Comparison of ENCODE assay signal across 10 cellular contexts in genomic region chr6:167798453-167798852, GRCh38.
"Had no signal": no experiment of that assay in that cellular context is flagged by ENCODE, and none has a peak within 500 bp of the region (broad histone marks: within the 10 kb centered on the region; RNA-seq: fewer than 3 reads in every experiment).

No MANE protein-coding gene starts in this region.

- H3K9me3 ChIP-seq: left lung, right lobe of liver had no signal

- H3K4me3 ChIP-seq: cardiac muscle cell, hepatocyte, left lung, right lobe of liver had no signal

- H3K4me2 ChIP-seq: hepatocyte had no signal

- H3K9me3 Mint-ChIP-seq: stimulated activated naive CD8-positive, alpha-beta T cell treated with anti-CD3 and anti-CD28 coated beads, Interleukin-15, amount 100 ng/mL, for 72 hours had no signal

- H3K27ac ChIP-seq: cardiac muscle cell, hepatocyte, left lung, right lobe of liver had no signal

- H3K27me3 ChIP-seq: cardiac muscle cell, hepatocyte, right lobe of liver had no signal

- ATAC-seq: left lung; right lobe of liver; stimulated activated naive CD8-positive, alpha-beta T cell treated with anti-CD3 and anti-CD28 coated beads, Interleukin-15, amount 100 ng/mL, for 72 hours had no signal

- H3K27ac Mint-ChIP-seq: stimulated activated naive CD8-positive, alpha-beta T cell treated with anti-CD3 and anti-CD28 coated beads, Interleukin-15, amount 100 ng/mL, for 72 hours had no signal

- H3K36me3 ChIP-seq: cardiac muscle cell, left lung, right lobe of liver had no signal

- DNase-seq: activated CD4-positive, alpha-beta T cell treated with anti-CD3 and anti-CD28 coated beads, Interleukin-2, amount 50 U/mL, for 4 hours; activated naive CD4-positive, alpha-beta T cell treated with anti-CD3 and anti-CD28 coated beads, Interleukin-2, amount 50 U/mL, for 16 hours; activated T-cell treated with anti-CD3 and anti-CD28 coated beads, Interleukin-2, amount 50 U/mL, for 1 hour; kidney; stimulated activated naive CD8-positive, alpha-beta T cell treated with anti-CD3 and anti-CD28 coated beads, Interleukin-15, amount 100 ng/mL, for 72 hours; T-helper 9 cell had no signal

- H3K79me2 ChIP-seq: hepatocyte had no signal

- H2AFZ ChIP-seq: hepatocyte had no signal
